1 cellular context compared by ENCODE assay signal in the genomic region with DNA sequence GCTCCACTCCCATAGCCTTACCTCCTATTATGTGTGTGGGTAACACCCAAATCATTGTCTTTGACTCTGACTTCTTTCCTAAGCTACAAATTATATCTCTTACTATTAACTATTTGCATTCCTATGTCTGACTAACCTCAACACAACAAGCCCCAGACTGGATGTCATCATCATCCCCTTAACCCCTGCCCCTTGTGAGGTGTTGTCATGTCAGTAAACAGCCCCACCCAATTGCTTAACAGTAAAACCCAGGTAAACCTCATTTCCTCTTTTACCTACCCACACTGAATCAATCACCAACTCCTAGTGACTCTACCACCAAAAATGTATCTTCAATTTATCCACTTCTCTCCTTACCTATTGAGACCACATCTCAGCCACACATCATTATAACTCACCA.
A peak's percentile ranks its signal among the peaks of the same experiment; 100 is the strongest.
TF ChIP-seq lines count a peak whose summit lies in the region.

No MANE protein-coding gene starts in this region.

TF ChIP-seq in K562, 482 proteins besides CTCF, POLR2A, EP300 and RAD21:
- no peak for TF ChIP-seq SIRT6 (IDR thresholded peaks at IDR 0.05; ENCODE audit: low read depth, low read length)
- no peak for TF ChIP-seq KDM2B (CRISPR knock-in tag; IDR thresholded peaks at IDR 0.05)
- no peak for TF ChIP-seq ZFP30 (CRISPR knock-in tag; IDR thresholded peaks at IDR 0.05; ENCODE audit: borderline replicate concordance)
- TF ChIP-seq, protein P1, sequence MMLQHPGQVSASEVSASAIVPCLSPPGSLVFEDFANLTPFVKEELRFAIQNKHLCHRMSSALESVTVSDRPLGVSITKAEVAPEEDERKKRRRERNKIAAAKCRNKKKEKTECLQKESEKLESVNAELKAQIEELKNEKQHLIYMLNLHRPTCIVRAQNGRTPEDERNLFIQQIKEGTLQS (IDR thresholded peaks at IDR 0.05): peak; percentile 46
- TF ChIP-seq, protein P1 (CRISPR knock-in tag; conservative IDR thresholded peaks at IDR 0.05): no peak
- TF ChIP-seq, protein P2, sequence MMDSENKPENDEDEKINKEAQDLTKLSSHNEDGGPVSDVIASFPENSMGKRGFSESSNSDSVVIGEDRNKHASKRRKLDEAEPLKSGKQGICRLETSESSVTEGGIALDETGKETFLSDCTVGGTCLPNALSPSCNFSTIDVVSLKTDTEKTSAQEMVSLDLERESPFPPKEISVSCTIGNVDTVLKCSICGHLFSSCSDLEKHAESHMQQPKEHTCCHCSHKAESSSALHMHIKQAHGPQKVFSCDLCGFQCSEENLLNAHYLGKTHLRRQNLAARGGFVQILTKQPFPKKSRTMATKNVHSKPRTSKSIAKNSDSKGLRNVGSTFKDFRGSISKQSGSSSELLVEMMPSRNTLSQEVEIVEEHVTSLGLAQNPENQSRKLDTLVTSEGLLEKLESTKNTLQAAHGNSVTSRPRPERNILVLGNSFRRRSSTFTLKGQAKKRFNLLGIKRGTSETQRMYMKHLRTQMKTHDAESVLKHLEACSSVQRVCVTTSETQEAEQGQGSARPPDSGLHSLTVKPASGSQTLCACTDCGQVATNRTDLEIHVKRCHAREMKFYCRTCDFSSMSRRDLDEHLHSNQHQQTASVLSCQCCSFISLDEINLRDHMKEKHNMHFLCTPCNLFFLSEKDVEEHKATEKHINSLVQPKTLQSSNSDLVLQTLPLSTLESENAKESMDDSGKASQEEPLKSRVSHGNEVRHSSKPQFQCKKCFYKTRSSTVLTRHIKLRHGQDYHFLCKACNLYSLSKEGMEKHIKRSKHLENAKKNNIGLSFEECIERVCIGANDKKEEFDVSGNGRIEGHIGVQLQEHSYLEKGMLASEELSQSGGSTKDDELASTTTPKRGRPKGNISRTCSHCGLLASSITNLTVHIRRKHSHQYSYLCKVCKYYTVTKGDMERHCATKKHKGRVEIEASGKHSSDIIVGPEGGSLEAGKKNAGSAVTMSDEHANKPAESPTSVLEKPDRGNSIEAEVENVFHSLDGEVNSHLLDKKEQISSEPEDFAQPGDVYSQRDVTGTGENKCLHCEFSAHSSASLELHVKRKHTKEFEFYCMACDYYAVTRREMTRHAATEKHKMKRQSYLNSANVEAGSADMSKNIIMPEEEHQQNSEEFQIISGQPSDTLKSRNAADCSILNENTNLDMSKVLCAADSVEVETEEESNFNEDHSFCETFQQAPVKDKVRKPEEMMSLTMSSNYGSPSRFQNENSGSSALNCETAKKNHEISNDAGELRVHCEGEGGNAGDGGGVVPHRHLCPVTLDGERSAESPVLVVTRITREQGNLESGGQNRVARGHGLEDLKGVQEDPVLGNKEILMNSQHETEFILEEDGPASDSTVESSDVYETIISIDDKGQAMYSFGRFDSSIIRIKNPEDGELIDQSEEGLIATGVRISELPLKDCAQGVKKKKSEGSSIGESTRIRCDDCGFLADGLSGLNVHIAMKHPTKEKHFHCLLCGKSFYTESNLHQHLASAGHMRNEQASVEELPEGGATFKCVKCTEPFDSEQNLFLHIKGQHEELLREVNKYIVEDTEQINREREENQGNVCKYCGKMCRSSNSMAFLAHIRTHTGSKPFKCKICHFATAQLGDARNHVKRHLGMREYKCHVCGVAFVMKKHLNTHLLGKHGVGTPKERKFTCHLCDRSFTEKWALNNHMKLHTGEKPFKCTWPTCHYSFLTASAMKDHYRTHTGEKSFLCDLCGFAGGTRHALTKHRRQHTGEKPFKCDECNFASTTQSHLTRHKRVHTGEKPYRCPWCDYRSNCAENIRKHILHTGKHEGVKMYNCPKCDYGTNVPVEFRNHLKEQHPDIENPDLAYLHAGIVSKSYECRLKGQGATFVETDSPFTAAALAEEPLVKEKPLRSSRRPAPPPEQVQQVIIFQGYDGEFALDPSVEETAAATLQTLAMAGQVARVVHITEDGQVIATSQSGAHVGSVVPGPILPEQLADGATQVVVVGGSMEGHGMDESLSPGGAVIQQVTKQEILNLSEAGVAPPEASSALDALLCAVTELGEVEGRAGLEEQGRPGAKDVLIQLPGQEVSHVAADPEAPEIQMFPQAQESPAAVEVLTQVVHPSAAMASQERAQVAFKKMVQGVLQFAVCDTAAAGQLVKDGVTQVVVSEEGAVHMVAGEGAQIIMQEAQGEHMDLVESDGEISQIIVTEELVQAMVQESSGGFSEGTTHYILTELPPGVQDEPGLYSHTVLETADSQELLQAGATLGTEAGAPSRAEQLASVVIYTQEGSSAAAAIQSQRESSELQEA (IDR thresholded peaks at IDR 0.05; ENCODE audit: low read depth): no peak
- no peak for TF ChIP-seq ZZZ3 (IDR thresholded peaks at IDR 0.05)
TF ChIP-seq in K562: peak in this region for 1.
